ENCODE assay signal across 8 cellular contexts in genomic region chr13:27264181-27264580, GRCh38. TPM values are rescaled to one million over a fixed set of nuclear protein-coding genes. Genes with fewer than 3 reads are reported as not detected.
DNase-seq lines count a peak whose midpoint lies in the region; ATAC-seq, FAIRE-seq and TF ChIP-seq lines count a peak whose summit lies in the region.

No MANE protein-coding gene starts in this region.

- in situ Hi-C loops in GM23248 (cut with MboI): no loop called here

- H3K36me3 ChIP-seq in GM23248 (ENCODE audit: low read depth) (peaks cover 6% of the 10 kb centered on the region), small intestine (ENCODE audit: control insufficient read depth in 2 of 2, insufficient read depth in 2 of 2, low read length in 2 of 2) (peaks cover 0 to 2% of the 10 kb centered on the region in 2 donors)

- DNase-seq in GM23248: peak; percentile 90
- peak; percentile 48 for DNase-seq in RKO (ENCODE audit: low spot score)
- no peak for DNase-seq in foreskin keratinocyte
- DNase-seq in putamen (ENCODE audit: low spot score): peak; percentile 62
- no peak for DNase-seq in stimulated activated CD8-positive, alpha-beta memory T cell treated with anti-CD3 and anti-CD28 coated beads, Interleukin-4, amount 100 ng/mL, for 48 hours
- DNase-seq in small intestine: no peak
- no peak for DNase-seq in islet precursor cell

- H3K27ac ChIP-seq in GM23248: peak overlapping the region; percentile 87
- H3K27ac ChIP-seq in foreskin keratinocyte: no peak overlapping the region
- H3K27ac ChIP-seq in small intestine (ENCODE audit: low read depth in 1 of 2, low read length in 1 of 2): no peak overlapping the region

- H3K4me3 ChIP-seq in GM23248 (no peak overlapping the region), small intestine (ENCODE audit: low read depth in 1 of 2, low read length in 2 of 2) (no peak overlapping the region)

- H2AFZ ChIP-seq in GM23248: no peak overlapping the region

- H3K9me3 ChIP-seq in GM23248 (ENCODE audit: low read depth): no peaks in the 10 kb centered on the region
- no peaks in the 10 kb centered on the region for H3K9me3 ChIP-seq in small intestine (ENCODE audit: control insufficient read depth, low read depth)

- H3K4me1 ChIP-seq in GM23248 (ENCODE audit: insufficient read depth) (peaks cover 13% of the 10 kb centered on the region), foreskin keratinocyte (no peaks in the 10 kb centered on the region), small intestine (ENCODE audit: control insufficient read depth in 2 of 2, insufficient read depth in 1 of 2, low read depth in 1 of 2, low read length in 1 of 2) (no peaks in the 10 kb centered on the region)

- H4K20me1 ChIP-seq in GM23248 (ENCODE audit: insufficient read depth): no peaks in the 10 kb centered on the region

- no peaks in the 10 kb centered on the region for H3K9me2 ChIP-seq in GM23248 (ENCODE audit: insufficient read depth)

- no peak overlapping the region for H3K4me2 ChIP-seq in GM23248 (ENCODE audit: unreplicated experiment)

- peaks cover 60% of the 10 kb centered on the region for H3F3A ChIP-seq in GM23248 (ENCODE audit: insufficient read depth)

- no peak for TF ChIP-seq CTCF in foreskin keratinocyte (conservative IDR thresholded peaks at IDR 0.05)

- FAIRE-seq in small intestine (lab: Jason Lieb, UNC): no peak

- H3K9ac ChIP-seq in GM23248: peak overlapping the region; percentile 74

- H3K79me2 ChIP-seq in GM23248 (ENCODE audit: insufficient read depth): peaks cover 6% of the 10 kb centered on the region

- no peaks in the 10 kb centered on the region for H3K27me3 ChIP-seq in GM23248 (replicated peaks; ENCODE audit: insufficient read depth)
- no peaks in the 10 kb centered on the region for H3K27me3 ChIP-seq in foreskin keratinocyte
- H3K27me3 ChIP-seq in small intestine (ENCODE audit: control insufficient read depth in 2 of 2, insufficient read depth in 2 of 2, low read length in 2 of 2): no peaks in the 10 kb centered on the region

- WGBS in GM23248 (ENCODE audit: low coverage in 1 of 2, low lambda C conversion rate in 2 of 2, missing lambda C conversion rate in 2 of 2), 2 experiments: 17 to 21% methylated on average over 5 of the region's 5 CpGs
- 37 to 46% (median 43%) methylated on average over 5 of the region's 5 CpGs for WGBS in small intestine, 3 donors

- ATAC-seq in foreskin keratinocyte: peak; percentile 59
- no peak for ATAC-seq in GM18907 (IDR thresholded peaks at IDR 0.05; ENCODE audit: unreplicated experiment)

RNA-seq across cellular contexts. Expression of gene RASL11A, which starts 6.4 kb away (rescaled TPM):
- 1.1 and 1.6 TPM in 2 replicates for total RNA-seq in GM23248 (2014; rRNA removed; shearing (Covaris generic))
- polyA plus RNA-seq in GM23248 (2016; fragmentation: Nextera tagmentation; extraction: Ambion mirVana): 0.42 and 0.51 TPM in 2 replicates
- total RNA-seq in foreskin keratinocyte: 2.0 and 2.3 TPM in 2 replicates
- 1.6 and 3.0 TPM in 2 replicates for polyA plus RNA-seq in foreskin keratinocyte
- 10 to 100 TPM; 32.1 to 46.7 (median 37.6) TPM for polyA plus RNA-seq in small intestine

RNA-seq across cellular contexts. Expression of gene RPL21, which starts 12.8 kb away (rescaled TPM):
- total RNA-seq in GM23248 (2014; rRNA removed; shearing (Covaris generic)): 609 and 638 TPM in 2 replicates
- polyA plus RNA-seq in GM23248 (2016; fragmentation: Nextera tagmentation; extraction: Ambion mirVana) (390 and 434 TPM in 2 replicates), foreskin keratinocyte (2,433 and 2,569 TPM in 2 replicates), small intestine (1,000 to 10,000 TPM in 2 of 3 donors, 100 to 1,000 TPM in 1; 815 to 1,928 (median 1,687) TPM)
- 1,758 and 1,842 TPM in 2 replicates for total RNA-seq in foreskin keratinocyte

Comparison
In these comparisons a context has a peak if more than half of its experiments do, and no peak if none do; other contexts are left out.
1. DNase-seq: peak in GM23248 (single experiment), RKO (single experiment) and putamen (single experiment); none in foreskin keratinocyte (0 of 2), stimulated activated CD8-positive, alpha-beta memory T cell treated with anti-CD3 and anti-CD28 coated beads, Interleukin-4, amount 100 ng/mL, for 48 hours (single experiment), small intestine (single experiment) and islet precursor cell (single experiment).